ENCODE assay signal across 8 cellular contexts in genomic region chr19:6065685-6066365, GRCh38. TPM values are rescaled to one million over a fixed set of nuclear protein-coding genes. Genes with fewer than 3 reads are reported as not detected.
DNase-seq lines count a peak whose midpoint lies in the region; ATAC-seq and TF ChIP-seq lines count a peak whose summit lies in the region.

No MANE protein-coding gene starts in this region.

- no peak overlapping the region for H3K4me3 ChIP-seq in fibroblast of villous mesenchyme (ENCODE audit: low read depth, low read length)

- peak; percentile 1 for ATAC-seq in sciatic nerve
- no peak for ATAC-seq in HG03378 (IDR thresholded peaks at IDR 0.05; ENCODE audit: unreplicated experiment)

- intact Hi-C loops in sciatic nerve (cut with DNase I): no loop called here

- DNase-seq in DMS79 treated with DMSO at 0.1 percent for 48 hours (lab: John Stamatoyannopoulos, UW) (peak; percentile 76), NCI-H345 treated with DMSO at 0.1 percent for 48 hours (lab: John Stamatoyannopoulos, UW; ENCODE audit: unreplicated experiment) (peak; percentile 76), activated T-cell treated with anti-CD3 and anti-CD28 coated beads for 1 hour (ENCODE audit: low read depth) (peak; percentile 23), fibroblast of villous mesenchyme (ENCODE audit: low read depth) (peak; percentile 17), sciatic nerve (ENCODE audit: low spot score) (peak; percentile 48), DMS 273 (lab: John Stamatoyannopoulos, UW; ENCODE audit: unreplicated experiment) (no peak), H4 (ENCODE audit: low spot score) (no peak)

- no peak for TF ChIP-seq CTCF in fibroblast of villous mesenchyme (IDR thresholded peaks at IDR 0.05; ENCODE audit: insufficient read depth, low read depth, low read length)

RNA-seq across cellular contexts. Expression of gene RFX2, which starts 44.5 kb away (rescaled TPM):
- total RNA-seq in fibroblast of villous mesenchyme (4.5 and 6.5 TPM in 2 replicates), sciatic nerve (12.7 TPM)
- total RNA-seq in H4 (2014; rRNA removed; shearing (Covaris generic)): 4.9 and 5.7 TPM in 2 replicates

Comparison
In these comparisons a context has a peak if more than half of its experiments do, and no peak if none do; other contexts are left out.
1. DNase-seq: peak in DMS79 treated with DMSO at 0.1 percent for 48 hours (single experiment), NCI-H345 treated with DMSO at 0.1 percent for 48 hours (single experiment), activated T-cell treated with anti-CD3 and anti-CD28 coated beads for 1 hour (single experiment), fibroblast of villous mesenchyme (single experiment) and sciatic nerve (single experiment); none in DMS 273 (single experiment) and H4 (single experiment).